In genomic region chr3:97764186-97765055, GRCh38 we compare ENCODE assay signal across 8 cellular contexts. TPM values are rescaled to one million over a fixed set of nuclear protein-coding genes. Genes with fewer than 3 reads are reported as not detected.
DNase-seq lines count a peak whose midpoint lies in the region; ATAC-seq, FAIRE-seq and TF ChIP-seq lines count a peak whose summit lies in the region.

A gene with protein sequence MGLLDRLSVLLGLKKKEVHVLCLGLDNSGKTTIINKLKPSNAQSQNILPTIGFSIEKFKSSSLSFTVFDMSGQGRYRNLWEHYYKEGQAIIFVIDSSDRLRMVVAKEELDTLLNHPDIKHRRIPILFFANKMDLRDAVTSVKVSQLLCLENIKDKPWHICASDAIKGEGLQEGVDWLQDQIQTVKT (plus strand): TSS chr3:97764758. CDS start chr3:97768108, 3,350 bp downstream.

- ATAC-seq in GM18873 (IDR thresholded peaks at IDR 0.05; ENCODE audit: low FRiP score, unreplicated experiment) (peak; percentile 96), HG03135 (IDR thresholded peaks at IDR 0.05; ENCODE audit: unreplicated experiment) (peak; percentile 97)

- no peak for FAIRE-seq in bronchial epithelial cell (lab: Jason Lieb, UNC)

- TF ChIP-seq CTCF in WI38 (IDR thresholded peaks at IDR 0.05; ENCODE audit: low read depth, low read length) (no peak), bronchial epithelial cell (IDR thresholded peaks at IDR 0.05; ENCODE audit: insufficient read depth, low read length, severe bottlenecking) (no peak), smooth muscle cell (IDR thresholded peaks at IDR 0.05; ENCODE audit: borderline replicate concordance, insufficient read depth, poor library complexity, severe bottlenecking) (no peak)

- H3K36me3 ChIP-seq in bronchial epithelial cell (ENCODE audit: control insufficient read depth, insufficient read depth, low read length) (no peaks in the 10 kb centered on the region), smooth muscle cell (ENCODE audit: low read depth) (no peaks in the 10 kb centered on the region)

- peak within 1 kb of the TSS; percentile 89 for H3K4me2 ChIP-seq in smooth muscle cell

- peaks cover 11% of the 10 kb centered on the region for H3K4me1 ChIP-seq in smooth muscle cell (ENCODE audit: low read depth)

- no peaks in the 10 kb centered on the region for H3K9me3 Mint-ChIP-seq in immature natural killer cell

- no peaks in the 10 kb centered on the region for H3K9me3 ChIP-seq in smooth muscle cell (replicated peaks; ENCODE audit: low read depth)

- H4K20me1 ChIP-seq in smooth muscle cell (ENCODE audit: low read depth), result no peaks in the 10 kb centered on the region

- H3K79me2 ChIP-seq in smooth muscle cell (ENCODE audit: low read depth), result peaks cover 4% of the 10 kb centered on the region

- H2AFZ ChIP-seq in smooth muscle cell (ENCODE audit: low read depth), result peak within 1 kb of the TSS; percentile 100

- peaks cover 2 to 5% (median 5%) of the 10 kb centered on the region in 3 donors for H3K27me3 Mint-ChIP-seq in immature natural killer cell (ENCODE audit: low read depth in 3 of 3)

- peak within 1 kb of the TSS; percentile 20 for H3K27ac ChIP-seq in smooth muscle cell (ENCODE audit: low read depth)

- peak within 1 kb of the TSS; percentile 96 to 100 (median 99) for H3K4me3 Mint-ChIP-seq in immature natural killer cell

- peak within 1 kb of the TSS; percentile 93 for H3K4me3 ChIP-seq in WI38 (ENCODE audit: low read depth, low read length)
- peak within 1 kb of the TSS; percentile 63 for H3K4me3 ChIP-seq in bronchial epithelial cell (ENCODE audit: low read depth, low read length)
- H3K4me3 ChIP-seq in smooth muscle cell, result peak within 1 kb of the TSS; percentile 83

- H3K27me3 ChIP-seq in bronchial epithelial cell (ENCODE audit: control insufficient read depth, insufficient read depth, low read length), result no peaks in the 10 kb centered on the region
- H3K27me3 ChIP-seq in smooth muscle cell (ENCODE audit: low read depth), result no peaks in the 10 kb centered on the region

- peaks cover 0 to under 1% (median 0%) of the 10 kb centered on the region in 3 donors for H3K36me3 Mint-ChIP-seq in immature natural killer cell

- peak within 1 kb of the TSS; percentile 75 to 97 (median 90) for H3K27ac Mint-ChIP-seq in immature natural killer cell

- DNase-seq in AG08395 (ENCODE audit: low spot score) (peak; percentile 86), NCI-H2171 treated with DMSO at 0.1 percent for 48 hours (lab: John Stamatoyannopoulos, UW) (peak; percentile 97), bronchial epithelial cell (ENCODE audit: low read depth) (peak; percentile 73), immature natural killer cell (peak; percentile 70 to 74 (median 71)), smooth muscle cell (lab: John Stamatoyannopoulos, UW; ENCODE audit: unreplicated experiment) (peak; percentile 78)

- no peaks in the 10 kb centered on the region for H3F3A ChIP-seq in smooth muscle cell (ENCODE audit: low read depth)

- peaks cover 22 to 35% of the 10 kb centered on the region in 2 donors for H3K4me1 Mint-ChIP-seq in immature natural killer cell

- WGBS in smooth muscle cell (ENCODE audit: low lambda C conversion rate), result under 1% methylated on average over 52 of the region's 52 CpGs

- H3K9ac ChIP-seq in smooth muscle cell (ENCODE audit: low read depth), result peak within 1 kb of the TSS; percentile 50

RNA-seq across cellular contexts. Expression of the gene that starts here (rescaled TPM):
- 2.6 and 3.6 TPM in 2 replicates for total RNA-seq in bronchial epithelial cell
- 1 to 10 TPM; 1.3 to 4.7 (median 1.6) TPM for polyA plus RNA-seq in immature natural killer cell
- 14.6 and 27.0 TPM in 2 replicates for total RNA-seq in smooth muscle cell
- polyA plus RNA-seq in smooth muscle cell, result 5.3 and 5.8 TPM in 2 replicates

Comparison
In these comparisons a context has a peak if more than half of its experiments do, and no peak if none do; other contexts are left out.
1. Peak in every context shown above with its lines: DNase-seq, ATAC-seq, H3K4me3 ChIP-seq and H3K27ac ChIP-seq.